7 cellular contexts compared by ENCODE assay signal in genomic region chr5:80961376-80962281, GRCh38. TPM values are rescaled to one million over a fixed set of nuclear protein-coding genes. Genes with fewer than 3 reads are reported as not detected.
DNase-seq lines count a peak whose midpoint lies in the region; ATAC-seq and TF ChIP-seq lines count a peak whose summit lies in the region.

No MANE protein-coding gene starts in this region.

- peaks cover 17% of the 10 kb centered on the region for H3K4me1 ChIP-seq in mesenchymal stem cell (ENCODE audit: control insufficient read depth, insufficient read depth, low read depth, low read length)
- H3K4me1 ChIP-seq in BE2C = no peaks in the 10 kb centered on the region

- H3K27me3 ChIP-seq in brain microvascular endothelial cell (replicated peaks) (no peaks in the 10 kb centered on the region), mesenchymal stem cell (ENCODE audit: control insufficient read depth in 1 of 2, insufficient read depth in 1 of 2, low read length in 2 of 2) (peaks cover 40 to 50% of the 10 kb centered on the region in 2 experiments), BE2C (peaks cover 76% of the 10 kb centered on the region)

- H3K4me3 Mint-ChIP-seq in T-helper 2 cell treated with Interferon-gamma antibody and Interleukin-4, amounts not matched to agents 5 μg/mL and 100 μg/mL, for 36 hours = peak overlapping the region; percentile 86

- peak overlapping the region; percentile 84 for H3K27ac Mint-ChIP-seq in T-helper 2 cell treated with Interferon-gamma antibody and Interleukin-4, amounts not matched to agents 5 μg/mL and 100 μg/mL, for 36 hours

- H3K23ac ChIP-seq in mesenchymal stem cell (ENCODE audit: low read length in 2 of 2) = no peak overlapping the region

- H3K4me3 ChIP-seq in brain microvascular endothelial cell (ENCODE audit: low read depth, low read length) = peak overlapping the region; percentile 49
- H3K4me3 ChIP-seq in mesenchymal stem cell (ENCODE audit: insufficient read depth in 1 of 2, low read depth in 1 of 2, low read length in 2 of 2) = peak overlapping the region in 1 of 2 experiments; percentile 64
- no peak overlapping the region for H3K4me3 ChIP-seq in BE2C (ENCODE audit: low read depth, low read length)

- no peak overlapping the region for H2BK120ac ChIP-seq in mesenchymal stem cell (ENCODE audit: low read depth, low read length)

- H3K27ac ChIP-seq in brain microvascular endothelial cell = no peak overlapping the region
- H3K27ac ChIP-seq in mesenchymal stem cell (ENCODE audit: low read length, poor library complexity, severe bottlenecking) = no peak overlapping the region

- no peak overlapping the region for H3K9ac ChIP-seq in mesenchymal stem cell (ENCODE audit: low read length)

- no peaks in the 10 kb centered on the region for H3K36me3 Mint-ChIP-seq in T-helper 2 cell treated with Interferon-gamma antibody and Interleukin-4, amounts not matched to agents 5 μg/mL and 100 μg/mL, for 36 hours (ENCODE audit: low read depth)

- TF ChIP-seq CTCF in brain microvascular endothelial cell (IDR thresholded peaks at IDR 0.05; ENCODE audit: low read depth, low read length, missing control alignments) (no peak), BE2C (IDR thresholded peaks at IDR 0.05; ENCODE audit: low read depth, low read length) (no peak)

- H2BK5ac ChIP-seq in mesenchymal stem cell (ENCODE audit: low read depth, low read length, poor library complexity, severe bottlenecking) = no peak overlapping the region

- H4K91ac ChIP-seq in mesenchymal stem cell (ENCODE audit: low read length) = no peak overlapping the region

- H2AK5ac ChIP-seq in mesenchymal stem cell (ENCODE audit: low read length, severe bottlenecking) = no peak overlapping the region

- H4K8ac ChIP-seq in mesenchymal stem cell (ENCODE audit: low read length) = peak overlapping the region; percentile 59

- DNase-seq in T-helper 2 cell treated with Interferon-gamma antibody and Interleukin-4, amounts not matched to agents 5 μg/mL and 100 μg/mL, for 36 hours (ENCODE audit: low spot score) = peak; percentile 78
- DNase-seq in brain microvascular endothelial cell (no peak), mesenchymal stem cell (peak; percentile 65), cerebellum (ENCODE audit: low spot score) (no peak), BE2C (no peak)
- peak; percentile 68 for DNase-seq in stimulated activated naive CD4-positive, alpha-beta T cell treated with Interleukin-2 at 50 U/mL for 16 hours (lab: John Stamatoyannopoulos, UW)

- 6% methylated on average over 16 of the region's 18 CpGs for WGBS in mesenchymal stem cell

- H2BK15ac ChIP-seq in mesenchymal stem cell (ENCODE audit: low read depth, poor library complexity, severe bottlenecking) = no peak overlapping the region

- no peak overlapping the region for H2AFZ ChIP-seq in mesenchymal stem cell (ENCODE audit: low read depth, low read length)

- H3K27me3 Mint-ChIP-seq in T-helper 2 cell treated with Interferon-gamma antibody and Interleukin-4, amounts not matched to agents 5 μg/mL and 100 μg/mL, for 36 hours (ENCODE audit: low read depth) = peaks cover 8% of the 10 kb centered on the region

- peak overlapping the region; percentile 74 for H3K4me2 ChIP-seq in mesenchymal stem cell (ENCODE audit: low read length, poor library complexity, severe bottlenecking)

- H3K4ac ChIP-seq in mesenchymal stem cell (ENCODE audit: low read depth in 1 of 2, low read length in 2 of 2) = peak overlapping the region in 1 of 2 experiments; percentile 100

- peaks cover 49% of the 10 kb centered on the region for H3K4me1 Mint-ChIP-seq in T-helper 2 cell treated with Interferon-gamma antibody and Interleukin-4, amounts not matched to agents 5 μg/mL and 100 μg/mL, for 36 hours (ENCODE audit: low read depth)

- H3K9me3 Mint-ChIP-seq in T-helper 2 cell treated with Interferon-gamma antibody and Interleukin-4, amounts not matched to agents 5 μg/mL and 100 μg/mL, for 36 hours = no peaks in the 10 kb centered on the region

- peak overlapping the region in 1 of 2 experiments; percentile 68 for H3K18ac ChIP-seq in mesenchymal stem cell (ENCODE audit: low read depth in 1 of 2, low read length in 2 of 2)

- no peak overlapping the region for H2BK12ac ChIP-seq in mesenchymal stem cell (ENCODE audit: low read length in 2 of 2)

- in situ Hi-C loops in brain microvascular endothelial cell (cut with HindIII; ENCODE audit: low pct_ligation_motif_present, low sequenced_read_pairs) = no loop called here

- H3K79me1 ChIP-seq in mesenchymal stem cell (replicated peaks; ENCODE audit: low read length, poor library complexity, severe bottlenecking) = no peaks in the 10 kb centered on the region

- H3K36me3 ChIP-seq in brain microvascular endothelial cell (replicated peaks) (no peaks in the 10 kb centered on the region), mesenchymal stem cell (ENCODE audit: control insufficient read depth in 1 of 2, insufficient read depth in 2 of 2, low read depth in 1 of 2, low read length in 2 of 2) (no peaks in the 10 kb centered on the region), BE2C (no peaks in the 10 kb centered on the region)

- ATAC-seq in GM18868 (IDR thresholded peaks at IDR 0.05; ENCODE audit: unreplicated experiment) = no peak

- H3K9me3 ChIP-seq in mesenchymal stem cell (ENCODE audit: control insufficient read depth, low read length) (no peaks in the 10 kb centered on the region), BE2C (no peaks in the 10 kb centered on the region)

- no peak overlapping the region for H3K14ac ChIP-seq in mesenchymal stem cell (ENCODE audit: low read length in 2 of 2)

RNA-seq across cellular contexts. Expression of gene RASGRF2, which starts 1.5 kb away (rescaled TPM):
- 24.9 TPM for polyA plus RNA-seq in mesenchymal stem cell (2013, experiment 1 of 2)
- 25.2 TPM for polyA plus RNA-seq in mesenchymal stem cell (2013, experiment 2 of 2)
- 3.7 TPM for total RNA-seq in cerebellum
- 2.0 TPM for polyA plus RNA-seq in BE2C (2012; ENCODE audit: insufficient read depth, insufficient read length, low read depth)

Comparison
In these comparisons a context has a peak if more than half of its experiments do, and no peak if none do; other contexts are left out.
1. DNase-seq: peak in T-helper 2 cell treated with Interferon-gamma antibody and Interleukin-4, amounts not matched to agents 5 μg/mL and 100 μg/mL, for 36 hours (single experiment), mesenchymal stem cell (single experiment) and stimulated activated naive CD4-positive, alpha-beta T cell treated with Interleukin-2 at 50 U/mL for 16 hours (single experiment); none in brain microvascular endothelial cell (single experiment), cerebellum (single experiment) and BE2C (single experiment).